ENCODE assay signal across 1 cellular context in genomic region chr14:58427289-58428010, GRCh38.
TF ChIP-seq lines count a peak whose summit lies in the region.

Gene KIAA0586 (plus strand): TSS chr14:58427719. CDS start chr14:58428265, 546 bp downstream.
Gene TIMM9 (minus strand): TSS chr14:58427531. CDS start chr14:58411945, 15,586 bp downstream.

TF ChIP-seq in GM12878, 131 proteins besides CTCF, POLR2A, EP300 and RAD21 (continued from another document and continues in another):
- TF ChIP-seq E4F1 (IDR thresholded peaks at IDR 0.05; ENCODE audit: borderline replicate concordance, partially characterized antibody) (peak; percentile 68), YBX1 (IDR thresholded peaks at IDR 0.05) (no peak), CHD2 (IDR thresholded peaks at IDR 0.05; ENCODE audit: borderline replicate concordance, low read depth, low read length) (0 out of 2 replicates have a peak, but pooled peaks have one; percentile 32), EZH2 (IDR thresholded peaks at IDR 0.05; ENCODE audit: borderline replicate concordance, control insufficient read depth, low read depth, low read length) (no peak), SP1 (IDR thresholded peaks at IDR 0.05; ENCODE audit: low read depth, low read length) (peak; percentile 87), MYC (IDR thresholded peaks at IDR 0.05; ENCODE audit: insufficient read depth, insufficient read length, insufficient replicate concordance, low read length, severe bottlenecking) (no peak), ATF2 (IDR thresholded peaks at IDR 0.05; ENCODE audit: low read length) (no peak; the same call in 1 of the 2 replicates), CREM (IDR thresholded peaks at IDR 0.05; ENCODE audit: low read depth) (peak; percentile 67), BCLAF1 (IDR thresholded peaks at IDR 0.05) (peak; percentile 82), FOS (IDR thresholded peaks at IDR 0.05; ENCODE audit: borderline replicate concordance, extremely low read depth, insufficient read length) (no peak), JUNB (IDR thresholded peaks at IDR 0.05) (0 out of 2 replicates have a peak, but pooled peaks have one; percentile 17), SUPT20H (IDR thresholded peaks at IDR 0.05; ENCODE audit: borderline replicate concordance, control insufficient read depth, low read depth, low read length) (no peak), NRF1 (conservative IDR thresholded peaks at IDR 0.05; ENCODE audit: low read depth, low read length) (peak; percentile 78), RUNX3 (IDR thresholded peaks at IDR 0.05; ENCODE audit: low read length) (peak; percentile 53), ATF7 (IDR thresholded peaks at IDR 0.05; ENCODE audit: low read depth) (peak; percentile 98), POLR2AphosphoS5 (IDR thresholded peaks at IDR 0.05; ENCODE audit: low read length) (peak; percentile 75), ZNF384 (IDR thresholded peaks at IDR 0.05; ENCODE audit: borderline replicate concordance, low read depth, low read length) (no peak), HDGF (IDR thresholded peaks at IDR 0.05) (0 out of 2 replicates have a peak, but pooled peaks have one; percentile 71), USF2 (IDR thresholded peaks at IDR 0.05; ENCODE audit: borderline replicate concordance, low read depth, low read length) (no peak), STAT3 (IDR thresholded peaks at IDR 0.05; ENCODE audit: low read depth, low read length) (no peak), SRF (IDR thresholded peaks at IDR 0.05; ENCODE audit: low read depth in 2 of 2, low read length in 2 of 2) (peak in 1 of 2 experiments; percentile 64; a peak in 2 of 4 replicates), EED (IDR thresholded peaks at IDR 0.05; ENCODE audit: low read depth) (no peak), ZBTB40 (IDR thresholded peaks at IDR 0.05; ENCODE audit: borderline replicate concordance) (peak; percentile 99), CHD4 (IDR thresholded peaks at IDR 0.05) (no peak), MTA2 (IDR thresholded peaks at IDR 0.05; ENCODE audit: low read depth) (peak; percentile 48; the same call in 1 of the 2 replicates), CUX1 (IDR thresholded peaks at IDR 0.05; ENCODE audit: insufficient replicate concordance, low read depth, low read length) (no peak), PBX3 (IDR thresholded peaks at IDR 0.05; ENCODE audit: insufficient replicate concordance, low read depth, low read length) (no peak), SMAD5 (IDR thresholded peaks at IDR 0.05; ENCODE audit: low read depth) (no peak), MAX (IDR thresholded peaks at IDR 0.05; ENCODE audit: low read depth, low read length) (no peak), IRF3 (IDR thresholded peaks at IDR 0.05) (peak; percentile 20; the same call in 1 of the 2 replicates), NFYA (IDR thresholded peaks at IDR 0.05; ENCODE audit: borderline replicate concordance, low read depth, low read length) (no peak)
